Comparison of ENCODE assay signal across 17 cellular contexts in genomic region chr19:40661616-40662015, GRCh38.
"Had no signal": no experiment of that assay in that cellular context is flagged by ENCODE, and none has a peak within 500 bp of the region (broad histone marks: within the 10 kb centered on the region; RNA-seq: fewer than 3 reads in every experiment).

No MANE protein-coding gene starts in this region.

- ATAC-seq: activated CD4-positive, CD25-positive, alpha-beta regulatory T cell treated with anti-CD3 and anti-CD28 coated beads, Interleukin-2, amount 50 U/mL, for 24 hours; heart right ventricle; naive thymus-derived CD4-positive, alpha-beta T cell; SK-N-SH treated with all-trans-retinoic acid at 6 μM for 48 hours; stimulated activated naive CD8-positive, alpha-beta T cell treated with anti-CD3 and anti-CD28 coated beads, Interleukin-15, Interleukin-2, amounts not matched to agents 100 U/mL and 50 U/mL, for 24 hours; T-cell had no signal

- H3K36me3 Mint-ChIP-seq: naive thymus-derived CD4-positive, alpha-beta T cell had no signal

- H3K27me3 Mint-ChIP-seq: T-cell had no signal

- H3K4me3 ChIP-seq: ascending aorta, breast epithelium, esophagus squamous epithelium, tibial artery had no signal

- H3K27ac Mint-ChIP-seq: T-cell had no signal

- H3K36me3 ChIP-seq: ascending aorta, breast epithelium, esophagus squamous epithelium had no signal

- H3K9me3 Mint-ChIP-seq: T-cell had no signal

- H3K4me1 ChIP-seq: breast epithelium had no signal

- H3K27me3 ChIP-seq: ascending aorta, breast epithelium, esophagus squamous epithelium, heart right ventricle, tibial artery had no signal

- H3K9me3 ChIP-seq: ascending aorta, breast epithelium, esophagus squamous epithelium, heart right ventricle, tibial artery had no signal

- DNase-seq: activated naive CD4-positive, alpha-beta T cell treated with Interleukin-2 at 50 U/mL for 16 hours; effector CD4-positive, alpha-beta T cell; esophagus squamous epithelium; heart right ventricle; mesenchymal stem cell; occipital lobe; posterior cingulate gyrus; retina; stimulated activated CD8-positive, alpha-beta memory T cell treated with anti-CD3 and anti-CD28 coated beads, Interleukin-4, amount 100 ng/mL, for 48 hours; stimulated activated naive CD8-positive, alpha-beta T cell treated with anti-CD3 and anti-CD28 coated beads, Interleukin-15, Interleukin-2, amounts not matched to agents 100 U/mL and 50 U/mL, for 24 hours; T-cell had no signal
